In genomic region chr12:48999371-49000131, GRCh38 we compare ENCODE assay signal across 7 cellular contexts. TPM values are rescaled to one million over a fixed set of nuclear protein-coding genes. Genes with fewer than 3 reads are reported as not detected.
A peak's percentile ranks its signal among the peaks of the same experiment; 100 is the strongest.
DNase-seq lines count a peak whose midpoint lies in the region; ATAC-seq and TF ChIP-seq lines count a peak whose summit lies in the region.

Gene DDN (minus strand): TSS chr12:48999375. CDS start chr12:48999287, 88 bp downstream.

- peak; percentile 35 for ATAC-seq in HG03280 (IDR thresholded peaks at IDR 0.05; ENCODE audit: unreplicated experiment)
- no peak for ATAC-seq in HG03457 (IDR thresholded peaks at IDR 0.05; ENCODE audit: unreplicated experiment)

- peak within 1 kb of the TSS in 3 of 6 donors; percentile 10 to 64 (median 44) for H3K27ac Mint-ChIP-seq in immature natural killer cell

- no peak within 1 kb of the TSS for H3K27ac ChIP-seq in brain microvascular endothelial cell

- H3K36me3 Mint-ChIP-seq in immature natural killer cell = peaks cover 29 to 44% (median 29%) of the 10 kb centered on the region in 3 donors

- POLR2A ChIA-PET in GM10248 (lab: Yijun Ruan, JAX) = interaction anchor here (0.6 to 1.6 kb wide), 3 partner anchors 19 to 134 kb away, joined by 3 to 4 read pairs (median 3); partner anchors contain the start of genes PRKAG1 and RND1

- TF ChIP-seq CTCF in GM10248 (IDR thresholded peaks at IDR 0.05; ENCODE audit: control extremely low read depth, extremely low read depth, low read depth, missing control alignments) (no peak), brain microvascular endothelial cell (IDR thresholded peaks at IDR 0.05; ENCODE audit: low read depth, low read length, missing control alignments) (peak; percentile 6)

- peaks cover 34% of the 10 kb centered on the region for H3K36me3 ChIP-seq in brain microvascular endothelial cell (replicated peaks)

- H3K27me3 ChIP-seq in brain microvascular endothelial cell (replicated peaks) = peaks cover 6% of the 10 kb centered on the region

- DNase-seq in GM10248 (ENCODE audit: extremely low spot score) = peak; percentile 81
- DNase-seq in SK-N-DZ (ENCODE audit: low spot score) = peak; percentile 90
- peak; percentile 54 for DNase-seq in brain microvascular endothelial cell
- DNase-seq in immature natural killer cell = peak; percentile 33 to 47 (median 43)
- DNase-seq in stimulated activated CD4-positive, alpha-beta T cell treated with anti-CD3 and anti-CD28 coated beads, Interleukin-2, amount 100 ng/mL, for 24 hours = peak; percentile 52 to 59

- CTCF ChIA-PET in GM10248 (lab: Yijun Ruan, JAX) = interaction anchor here (1.0 to 17.5 kb wide), 12 partner anchors 12 to 146 kb away, joined by 3 to 417 read pairs (median 6); partner anchors contain the start of genes PRKAG1, WNT1 and WNT10B

- peaks cover 21 to 26% (median 25%) of the 10 kb centered on the region in 3 donors for H3K27me3 Mint-ChIP-seq in immature natural killer cell (ENCODE audit: low read depth in 3 of 3)

- in situ Hi-C loops in brain microvascular endothelial cell (cut with HindIII; ENCODE audit: low pct_ligation_motif_present, low sequenced_read_pairs) = no loop called here

- peak within 1 kb of the TSS; percentile 69 to 83 (median 77) for H3K4me3 Mint-ChIP-seq in immature natural killer cell

- no peaks in the 10 kb centered on the region for H3K9me3 Mint-ChIP-seq in immature natural killer cell

- H3K4me1 Mint-ChIP-seq in immature natural killer cell = peaks cover 32 to 35% of the 10 kb centered on the region in 2 donors

- peak within 1 kb of the TSS; percentile 39 for H3K4me3 ChIP-seq in brain microvascular endothelial cell (ENCODE audit: low read depth, low read length)

RNA-seq across cellular contexts. Expression of gene DDN, which starts in this region (rescaled TPM):
- 3.6 and 4.4 TPM in 2 replicates for polyA plus RNA-seq in SK-N-DZ (2014; cell fraction: cytosol; rRNA removed)
- polyA plus RNA-seq in SK-N-DZ (2014; cell fraction: nucleus; rRNA removed) = 6.4 and 11.4 TPM in 2 replicates
- not detected for polyA plus RNA-seq in immature natural killer cell

Comparison
In these comparisons a context has a peak if more than half of its experiments do, and no peak if none do; other contexts are left out.
1. Peak in DNase-seq in immature natural killer cell; RNA of the gene not detected or under 1 TPM.